10 cellular contexts compared by ENCODE assay signal in the genomic region with DNA sequence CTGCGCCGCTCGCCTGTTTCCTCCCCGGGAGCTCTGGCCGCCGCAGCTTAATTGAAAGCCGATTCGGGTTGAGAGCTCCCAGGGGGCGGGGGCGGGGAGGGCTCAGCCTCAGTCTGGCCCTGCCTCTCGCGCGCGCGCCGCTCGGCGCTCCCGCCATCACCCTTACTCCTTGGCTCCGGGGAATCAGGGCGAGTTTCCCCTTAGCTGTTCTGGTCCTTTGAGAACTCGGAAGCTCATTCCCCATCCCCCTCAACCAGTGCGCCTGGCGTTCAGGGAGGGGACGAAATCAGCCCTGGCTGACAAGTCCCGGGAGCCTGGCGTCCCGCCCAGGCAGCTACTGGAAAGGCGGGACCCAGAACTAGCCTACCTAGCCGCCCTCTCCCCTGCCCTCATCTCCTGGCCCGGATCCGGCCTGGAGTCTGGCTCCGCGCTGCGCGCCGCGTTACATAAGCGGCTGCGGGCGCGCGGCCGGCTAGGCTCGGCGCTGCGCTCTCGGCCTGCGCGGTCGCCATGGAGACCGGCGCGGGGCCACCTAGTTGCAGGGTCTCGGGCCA. TPM values are rescaled to one million over a fixed set of nuclear protein-coding genes. Genes with fewer than 3 reads are reported as not detected.
A peak's percentile ranks its signal among the peaks of the same experiment; 100 is the strongest.
DNase-seq lines count a peak whose midpoint lies in the region; ATAC-seq, FAIRE-seq and TF ChIP-seq lines count a peak whose summit lies in the region.
"Had no signal": no experiment of that assay in that cellular context is flagged by ENCODE, and none has a peak within 500 bp of the region (broad histone marks: within the 10 kb centered on the region; RNA-seq: fewer than 3 reads in every experiment).

No MANE protein-coding gene starts in this region.

- TF ChIP-seq POLR2A in HepG2 (IDR thresholded peaks at IDR 0.05; ENCODE audit: insufficient read depth in 1 of 2, low read depth in 2 of 2, low read length in 2 of 2) (no peak), uterus (IDR thresholded peaks at IDR 0.05) (no peak)

- TF ChIP-seq CTCF in WERI-Rb-1 (IDR thresholded peaks at IDR 0.05; ENCODE audit: low read depth, low read length) = no peak
- no peak for TF ChIP-seq CTCF in HepG2 (CRISPR knock-in tag; IDR thresholded peaks at IDR 0.05)
- no peak for TF ChIP-seq CTCF in uterus (IDR thresholded peaks at IDR 0.05)

- no peak for FAIRE-seq in HepG2 (lab: Jason Lieb, UNC)

- peak overlapping the region; percentile 73 for H3K4me3 ChIP-seq in WERI-Rb-1 (ENCODE audit: low read depth, low read length)
- H3K4me3 ChIP-seq in HepG2 (replicated peaks in 1 of 3; ENCODE audit: insufficient read depth in 1 of 3, low read depth in 2 of 3, low read length in 3 of 3) = peak overlapping the region in 1 of 3 experiments; percentile 24; a peak in 1 of 6 replicates
- H3K4me3 ChIP-seq in uterus = no peak overlapping the region
- no peak overlapping the region for H3K4me3 ChIP-seq in effector memory CD4-positive, alpha-beta T cell (ENCODE audit: insufficient read depth, low read depth, low read length, poor library complexity, severe bottlenecking)

- whole genome bisulfite sequencing in HepG2 (ENCODE audit: low lambda C conversion rate) = 8% methylated on average over 43 of the region's 55 CpGs

- BruUV-seq in HepG2 (replicated peaks; lab: Mats Ljungman, UMichigan) = no TSS peak

- H4K20me1 ChIP-seq in HepG2 (ENCODE audit: insufficient read depth, low read length) = peaks cover 27% of the 10 kb centered on the region

- POLR2A ChIA-PET in HepG2 (lab: Yijun Ruan, JAX) = no interaction called here

- in situ Hi-C loops in HepG2 (cut with HindIII; ENCODE audit: extremely low pct_ligation_motif_present, low pct_unique_long_range_greater_than_20kb) = no loop called here

- H3K4me2 ChIP-seq in HepG2 (ENCODE audit: low read depth, low read length) = peak overlapping the region; percentile 28

- peaks cover 32% of the 10 kb centered on the region for H3K27me3 ChIP-seq in WERI-Rb-1 (ENCODE audit: insufficient read depth, low read depth, severe bottlenecking)
- peaks cover 7 to 32% of the 10 kb centered on the region in 2 experiments for H3K27me3 ChIP-seq in HepG2 (ENCODE audit: control insufficient read depth in 1 of 2, insufficient read depth in 2 of 2, low read length in 2 of 2)
- H3K27me3 ChIP-seq in uterus = peaks cover 13 to 21% of the 10 kb centered on the region in 2 donors
- peaks cover 47% of the 10 kb centered on the region for H3K27me3 ChIP-seq in effector memory CD4-positive, alpha-beta T cell (replicated peaks; ENCODE audit: control insufficient read depth, insufficient read depth, low read length, poor library complexity, severe bottlenecking)

- no peaks in the 10 kb centered on the region for H3K4me1 ChIP-seq in HepG2 (ENCODE audit: insufficient read depth, low read length)
- peaks cover 0 to 6% of the 10 kb centered on the region in 2 donors for H3K4me1 ChIP-seq in uterus
- H3K4me1 ChIP-seq in effector memory CD4-positive, alpha-beta T cell (ENCODE audit: control insufficient read depth, insufficient read depth, low read length, poor library complexity, severe bottlenecking) = no peaks in the 10 kb centered on the region

- intact Hi-C loops in HepG2 (cut with micrococcal nuclease; ENCODE audit: unreplicated experiment) = no loop called here
- intact Hi-C loops in uterus (cut with DNase I; ENCODE audit: low total_unique reads) = no loop called here

- H3K9me3 ChIP-seq in WERI-Rb-1 (ENCODE audit: severe bottlenecking) (no peaks in the 10 kb centered on the region), HepG2 (ENCODE audit: low read length) (no peaks in the 10 kb centered on the region), uterus (no peaks in the 10 kb centered on the region)
- no peaks in the 10 kb centered on the region for H3K9me3 ChIP-seq in effector memory CD4-positive, alpha-beta T cell (ENCODE audit: control insufficient read depth, low read length)

- ATAC-seq in HepG2 = peak; percentile 27

- H3K9ac ChIP-seq in HepG2 (ENCODE audit: insufficient read depth, low read depth, low read length) = no peak overlapping the region

- peak; percentile 77 for DNase-seq in DMS 273 treated with DMSO at 0.1 percent for 48 hours (lab: John Stamatoyannopoulos, UW)
- DNase-seq in NCI-H1694 treated with DMSO at 0.1 percent for 48 hours (lab: John Stamatoyannopoulos, UW) = peak; percentile 51
- DNase-seq in WERI-Rb-1 = peak; percentile 90
- DNase-seq in HepG2 (ENCODE audit: low spot score) = no peak
- DNase-seq in stimulated activated CD4-positive, alpha-beta T cell treated with anti-CD3 and anti-CD28 coated beads, Interleukin-4, amount 100 ng/mL, for 1 hour = no peak
- DNase-seq in uterus = no peak
- DNase-seq in dermis blood vessel endothelial cell = no peak
- DNase-seq in effector memory CD4-positive, alpha-beta T cell = no peak
- DNase-seq: GDM1, GOT3 had no signal

- TF ChIP-seq RAD21 in HepG2 (CRISPR knock-in tag; IDR thresholded peaks at IDR 0.05) = no peak

- no peak overlapping the region for H2AFZ ChIP-seq in HepG2 (ENCODE audit: low read length)

- no peaks in the 10 kb centered on the region for H3K36me3 ChIP-seq in WERI-Rb-1
- no peaks in the 10 kb centered on the region for H3K36me3 ChIP-seq in HepG2 (replicated peaks in 1 of 2; ENCODE audit: control insufficient read depth in 1 of 2, insufficient read depth in 2 of 2, low read length in 2 of 2)
- no peaks in the 10 kb centered on the region for H3K36me3 ChIP-seq in uterus
- no peaks in the 10 kb centered on the region for H3K36me3 ChIP-seq in effector memory CD4-positive, alpha-beta T cell (ENCODE audit: control insufficient read depth, insufficient read depth, low read length)

- H3K79me2 ChIP-seq in HepG2 (ENCODE audit: insufficient read depth, low read length) = no peaks in the 10 kb centered on the region

- H3K27ac ChIP-seq in WERI-Rb-1 (peak overlapping the region; percentile 69), HepG2 (ENCODE audit: extremely low read length, insufficient read depth, low read length) (no peak overlapping the region), uterus (no peak overlapping the region)
- no peak overlapping the region for H3K27ac ChIP-seq in effector memory CD4-positive, alpha-beta T cell (ENCODE audit: insufficient read depth, low read length, poor library complexity, severe bottlenecking)

- CTCF ChIA-PET in HepG2 (lab: Yijun Ruan, JAX; ENCODE audit: low intra/inter-chr PET ratio, low total read pairs) = interaction anchor here (1.0 kb wide), 1 partner anchor 9 kb away, joined by 3 read pairs; no protein-coding TSS in a partner anchor

- no peak for TF ChIP-seq EP300 in HepG2 (IDR thresholded peaks at IDR 0.05; ENCODE audit: low read depth in 2 of 2, low read length in 2 of 2)
- no peak for TF ChIP-seq EP300 in HepG2 (CRISPR knock-in tag; IDR thresholded peaks at IDR 0.05; ENCODE audit: borderline replicate concordance)

RNA-seq across cellular contexts. Expression of a gene that starts 2.8 kb away (rescaled TPM):
- 5.3 and 5.4 TPM in 2 replicates for total RNA-seq in HepG2 (2016; rRNA removed; fragmentation: Illumina TruSeq; extraction: Trizol)
- total RNA-seq in HepG2 (2016; cell fraction: cytosol; rRNA removed; fragmentation: Illumina TruSeq; extraction: Trizol; ENCODE audit: low read depth) = 2.8 and 4.0 TPM in 2 replicates
- total RNA-seq in HepG2 (2016; cell fraction: insoluble cytoplasmic fraction; rRNA removed; fragmentation: Illumina TruSeq; extraction: Trizol) = 4.2 and 4.4 TPM in 2 replicates
- total RNA-seq in HepG2 (2016; cell fraction: membrane; rRNA removed; fragmentation: Illumina TruSeq; extraction: Trizol) = 3.5 and 4.1 TPM in 2 replicates
- 3.0 and 3.9 TPM in 2 replicates for total RNA-seq in HepG2 (2016; cell fraction: nucleus; rRNA removed; fragmentation: Illumina TruSeq; extraction: Trizol)
- 4.3 and 5.6 TPM in 2 replicates for polyA plus RNA-seq in HepG2 (2011; rRNA removed)
- polyA plus RNA-seq in HepG2 (2011; cell fraction: cytosol; rRNA removed) = 4.5 and 6.3 TPM in 2 replicates
- 6.0 and 6.2 TPM in 2 replicates for polyA plus RNA-seq in HepG2 (2011; cell fraction: nucleus; rRNA removed)
- 12.9 and 15.9 TPM in 2 replicates for polyA plus RNA-seq in HepG2 (2012)
- polyA plus RNA-seq in HepG2 (2016; cell fraction: cytosol; fragmentation: Illumina TruSeq; extraction: Trizol; ENCODE audit: low read depth) = 27.8 and 30.6 TPM in 2 replicates
- 18.0 and 19.7 TPM in 2 replicates for polyA plus RNA-seq in HepG2 (2016; cell fraction: insoluble cytoplasmic fraction; fragmentation: Illumina TruSeq; extraction: Trizol; ENCODE audit: low read depth)
- polyA plus RNA-seq in HepG2 (2016; cell fraction: membrane; fragmentation: Illumina TruSeq; extraction: Trizol; ENCODE audit: low read depth) = 33.5 and 42.8 TPM in 2 replicates
- 14.1 and 18.5 TPM in 2 replicates for polyA plus RNA-seq in HepG2 (2016; cell fraction: nucleus; fragmentation: Illumina TruSeq; extraction: Trizol; ENCODE audit: insufficient read depth, low read depth)
- 2.3 and 2.5 TPM in 2 replicates for polyA minus RNA-seq in HepG2 (2011; rRNA and poly(A)+ RNA removed; ENCODE audit: low replicate concordance)
- polyA minus RNA-seq in HepG2 (2011; cell fraction: cytosol; rRNA and poly(A)+ RNA removed) = 1.7 and 1.8 TPM in 2 replicates
- 3.5 and 3.7 TPM in 2 replicates for polyA minus RNA-seq in HepG2 (2011; cell fraction: nucleus; rRNA and poly(A)+ RNA removed)
- total RNA-seq in uterus = under 1 TPM in 1 of 4 donors, not detected in 3; 0.35 TPM
- total RNA-seq in dermis blood vessel endothelial cell = 0.17 and 0.47 TPM in 2 replicates

RNA-seq across cellular contexts. Expression of a gene that starts 23.1 kb away (rescaled TPM):
- total RNA-seq in HepG2 (2016; rRNA removed; fragmentation: Illumina TruSeq; extraction: Trizol) = not detected in 2 replicates
- not detected in 2 replicates for total RNA-seq in HepG2 (2016; cell fraction: cytosol; rRNA removed; fragmentation: Illumina TruSeq; extraction: Trizol; ENCODE audit: low read depth)
- total RNA-seq in HepG2 (2016; cell fraction: insoluble cytoplasmic fraction; rRNA removed; fragmentation: Illumina TruSeq; extraction: Trizol) = 0.06 TPM in 1 of 2 replicates, not detected in the other
- not detected in 2 replicates for total RNA-seq in HepG2 (2016; cell fraction: membrane; rRNA removed; fragmentation: Illumina TruSeq; extraction: Trizol)
- total RNA-seq in HepG2 (2016; cell fraction: nucleus; rRNA removed; fragmentation: Illumina TruSeq; extraction: Trizol) = not detected in 2 replicates
- polyA plus RNA-seq in HepG2 (2011; rRNA removed) = 0.03 TPM in 1 of 2 replicates, not detected in the other
- 0.04 TPM in 1 of 2 replicates, not detected in the other for polyA plus RNA-seq in HepG2 (2011; cell fraction: cytosol; rRNA removed)
- not detected in 2 replicates for polyA plus RNA-seq in HepG2 (2011; cell fraction: nucleus; rRNA removed)
- not detected in 2 replicates for polyA plus RNA-seq in HepG2 (2012)
- not detected in 2 replicates for polyA plus RNA-seq in HepG2 (2016; cell fraction: cytosol; fragmentation: Illumina TruSeq; extraction: Trizol; ENCODE audit: low read depth)
- not detected in 2 replicates for polyA plus RNA-seq in HepG2 (2016; cell fraction: insoluble cytoplasmic fraction; fragmentation: Illumina TruSeq; extraction: Trizol; ENCODE audit: low read depth)
- polyA plus RNA-seq in HepG2 (2016; cell fraction: membrane; fragmentation: Illumina TruSeq; extraction: Trizol; ENCODE audit: low read depth) = not detected in 2 replicates
- polyA plus RNA-seq in HepG2 (2016; cell fraction: nucleus; fragmentation: Illumina TruSeq; extraction: Trizol; ENCODE audit: insufficient read depth, low read depth) = not detected in 2 replicates
- polyA minus RNA-seq in HepG2 (2011; rRNA and poly(A)+ RNA removed; ENCODE audit: low replicate concordance) = not detected in 2 replicates
- not detected in 2 replicates for polyA minus RNA-seq in HepG2 (2011; cell fraction: cytosol; rRNA and poly(A)+ RNA removed)
- not detected in 2 replicates for polyA minus RNA-seq in HepG2 (2011; cell fraction: nucleus; rRNA and poly(A)+ RNA removed)
- total RNA-seq in uterus = under 1 TPM in 2 of 4 donors, not detected in 2; 0.24 to 0.35 TPM
- total RNA-seq in dermis blood vessel endothelial cell = not detected in 2 replicates

RNA-seq across cellular contexts. Expression of a gene that starts 58.0 kb away (rescaled TPM):
- total RNA-seq in HepG2 (2016; rRNA removed; fragmentation: Illumina TruSeq; extraction: Trizol) (28.4 and 37.7 TPM in 2 replicates), uterus (10 to 100 TPM in 3 of 4 donors, 1 to 10 TPM in 1; 8.2 to 37.8 (median 29.5) TPM), dermis blood vessel endothelial cell (16.7 and 18.6 TPM in 2 replicates)
- total RNA-seq in HepG2 (2016; cell fraction: cytosol; rRNA removed; fragmentation: Illumina TruSeq; extraction: Trizol; ENCODE audit: low read depth) = 5.3 and 5.8 TPM in 2 replicates
- 27.1 and 29.5 TPM in 2 replicates for total RNA-seq in HepG2 (2016; cell fraction: insoluble cytoplasmic fraction; rRNA removed; fragmentation: Illumina TruSeq; extraction: Trizol)
- 12.8 and 13.5 TPM in 2 replicates for total RNA-seq in HepG2 (2016; cell fraction: membrane; rRNA removed; fragmentation: Illumina TruSeq; extraction: Trizol)
- total RNA-seq in HepG2 (2016; cell fraction: nucleus; rRNA removed; fragmentation: Illumina TruSeq; extraction: Trizol) = 18.5 and 23.8 TPM in 2 replicates
- 16.5 and 17.5 TPM in 2 replicates for polyA plus RNA-seq in HepG2 (2011; rRNA removed)
- polyA plus RNA-seq in HepG2 (2011; cell fraction: cytosol; rRNA removed) = 11.8 and 14.3 TPM in 2 replicates
- 22.9 and 23.8 TPM in 2 replicates for polyA plus RNA-seq in HepG2 (2011; cell fraction: nucleus; rRNA removed)
- 17.3 and 18.5 TPM in 2 replicates for polyA plus RNA-seq in HepG2 (2012)
- polyA plus RNA-seq in HepG2 (2016; cell fraction: cytosol; fragmentation: Illumina TruSeq; extraction: Trizol; ENCODE audit: low read depth) = 3.4 and 3.9 TPM in 2 replicates
- 39.8 and 50.1 TPM in 2 replicates for polyA plus RNA-seq in HepG2 (2016; cell fraction: insoluble cytoplasmic fraction; fragmentation: Illumina TruSeq; extraction: Trizol; ENCODE audit: low read depth)
- polyA plus RNA-seq in HepG2 (2016; cell fraction: membrane; fragmentation: Illumina TruSeq; extraction: Trizol; ENCODE audit: low read depth) = 9.4 and 9.8 TPM in 2 replicates
- 57.0 and 60.2 TPM in 2 replicates for polyA plus RNA-seq in HepG2 (2016; cell fraction: nucleus; fragmentation: Illumina TruSeq; extraction: Trizol; ENCODE audit: insufficient read depth, low read depth)
- polyA minus RNA-seq in HepG2 (2011; rRNA and poly(A)+ RNA removed; ENCODE audit: low replicate concordance) = 16.8 and 41.9 TPM in 2 replicates
- polyA minus RNA-seq in HepG2 (2011; cell fraction: cytosol; rRNA and poly(A)+ RNA removed) = 10.9 and 12.0 TPM in 2 replicates
- 17.4 TPM in 2 replicates for polyA minus RNA-seq in HepG2 (2011; cell fraction: nucleus; rRNA and poly(A)+ RNA removed)

RNA-seq across cellular contexts. Expression of a gene that starts 59.8 kb away (rescaled TPM):
- total RNA-seq in HepG2 (2016; rRNA removed; fragmentation: Illumina TruSeq; extraction: Trizol) = 6.0 and 13.7 TPM in 2 replicates
- total RNA-seq in HepG2 (2016; cell fraction: cytosol; rRNA removed; fragmentation: Illumina TruSeq; extraction: Trizol; ENCODE audit: low read depth) = 4.5 and 4.7 TPM in 2 replicates
- 5.0 and 12.7 TPM in 2 replicates for total RNA-seq in HepG2 (2016; cell fraction: insoluble cytoplasmic fraction; rRNA removed; fragmentation: Illumina TruSeq; extraction: Trizol)
- 6.7 and 7.0 TPM in 2 replicates for total RNA-seq in HepG2 (2016; cell fraction: membrane; rRNA removed; fragmentation: Illumina TruSeq; extraction: Trizol)
- 18.8 and 22.0 TPM in 2 replicates for total RNA-seq in HepG2 (2016; cell fraction: nucleus; rRNA removed; fragmentation: Illumina TruSeq; extraction: Trizol)
- polyA plus RNA-seq in HepG2 (2011; rRNA removed) = 9.7 and 12.3 TPM in 2 replicates
- polyA plus RNA-seq in HepG2 (2011; cell fraction: cytosol; rRNA removed) = 3.3 and 4.6 TPM in 2 replicates
- polyA plus RNA-seq in HepG2 (2011; cell fraction: nucleus; rRNA removed) = 62.4 and 81.3 TPM in 2 replicates
- polyA plus RNA-seq in HepG2 (2012) = 5.7 and 8.0 TPM in 2 replicates
- 1.5 TPM in 2 replicates for polyA plus RNA-seq in HepG2 (2016; cell fraction: cytosol; fragmentation: Illumina TruSeq; extraction: Trizol; ENCODE audit: low read depth)
- polyA plus RNA-seq in HepG2 (2016; cell fraction: insoluble cytoplasmic fraction; fragmentation: Illumina TruSeq; extraction: Trizol; ENCODE audit: low read depth) = 5.1 and 7.0 TPM in 2 replicates
- polyA plus RNA-seq in HepG2 (2016; cell fraction: membrane; fragmentation: Illumina TruSeq; extraction: Trizol; ENCODE audit: low read depth) = 2.9 and 3.1 TPM in 2 replicates
- 40.5 and 45.7 TPM in 2 replicates for polyA plus RNA-seq in HepG2 (2016; cell fraction: nucleus; fragmentation: Illumina TruSeq; extraction: Trizol; ENCODE audit: insufficient read depth, low read depth)
- polyA minus RNA-seq in HepG2 (2011; rRNA and poly(A)+ RNA removed; ENCODE audit: low replicate concordance) = 32.3 and 35.8 TPM in 2 replicates
- 3.4 and 4.0 TPM in 2 replicates for polyA minus RNA-seq in HepG2 (2011; cell fraction: cytosol; rRNA and poly(A)+ RNA removed)
- 42.4 and 45.0 TPM in 2 replicates for polyA minus RNA-seq in HepG2 (2011; cell fraction: nucleus; rRNA and poly(A)+ RNA removed)
- total RNA-seq in uterus = 10 to 100 TPM; 14.9 to 40.0 (median 29.0) TPM
- total RNA-seq in dermis blood vessel endothelial cell = 14.8 and 17.4 TPM in 2 replicates

Comparison
In these comparisons a context has a peak if more than half of its experiments do, and no peak if none do; other contexts are left out.
1. DNase-seq: peak in DMS 273 treated with DMSO at 0.1 percent for 48 hours (single experiment), NCI-H1694 treated with DMSO at 0.1 percent for 48 hours (single experiment) and WERI-Rb-1 (single experiment); none in HepG2 (single experiment), stimulated activated CD4-positive, alpha-beta T cell treated with anti-CD3 and anti-CD28 coated beads, Interleukin-4, amount 100 ng/mL, for 1 hour (single experiment), uterus (0 of 2), dermis blood vessel endothelial cell (single experiment) and effector memory CD4-positive, alpha-beta T cell (0 of 3).